Comparison of ENCODE assay signal across 8 cellular contexts in genomic region chr6:142944126-142945066, GRCh38. TPM values are rescaled to one million over a fixed set of nuclear protein-coding genes. Genes with fewer than 3 reads are reported as not detected.
DNase-seq lines count a peak whose midpoint lies in the region; ATAC-seq and TF ChIP-seq lines count a peak whose summit lies in the region.

No MANE protein-coding gene starts in this region.

- no peaks in the 10 kb centered on the region for H3K9me3 Mint-ChIP-seq in nephron

- ATAC-seq in HG02981 (IDR thresholded peaks at IDR 0.05; ENCODE audit: unreplicated experiment) (peak; percentile 19), GM19452 (IDR thresholded peaks at IDR 0.05; ENCODE audit: unreplicated experiment) (no peak)
- ATAC-seq in stimulated activated naive CD8-positive, alpha-beta T cell treated with anti-CD3 and anti-CD28 coated beads, Interleukin-15, Interleukin-2, amounts not matched to agents 100 U/mL and 50 U/mL, for 24 hours = peak; percentile 50

- H3K27ac Mint-ChIP-seq in nephron = peak overlapping the region; percentile 97 to 98 (median 97)

- H3K36me3 Mint-ChIP-seq in nephron (ENCODE audit: low read depth) = no peaks in the 10 kb centered on the region

- H3K4me1 Mint-ChIP-seq in nephron = peaks cover 35% of the 10 kb centered on the region

- peaks cover 5% of the 10 kb centered on the region for H3K27me3 Mint-ChIP-seq in nephron (ENCODE audit: low read depth)

- H3K4me3 Mint-ChIP-seq in nephron = peak overlapping the region; percentile 98 to 100 (median 99)

- peak; percentile 88 for DNase-seq in EL
- DNase-seq in RPMI7951 (ENCODE audit: low read depth) = peak; percentile 88
- peak; percentile 90 for DNase-seq in activated T-helper 9 cell treated with anti-CD3 and anti-CD28 coated beads, Interleukin-2, amount 50 U/mL, for 16 hours (ENCODE audit: low read depth)
- DNase-seq in fibroblast of pulmonary artery (ENCODE audit: low read depth) = peak; percentile 95
- peak; percentile 96 for DNase-seq in stimulated activated naive CD8-positive, alpha-beta T cell treated with anti-CD3 and anti-CD28 coated beads, Interleukin-15, Interleukin-2, amounts not matched to agents 100 U/mL and 50 U/mL, for 24 hours

- TF ChIP-seq CTCF in fibroblast of pulmonary artery (IDR thresholded peaks at IDR 0.05; ENCODE audit: low read length, missing control alignments) (no peak), nephron (IDR thresholded peaks at IDR 0.05; ENCODE audit: unreplicated experiment in 3 of 3) (no peak)

- H3K4me3 ChIP-seq in fibroblast of pulmonary artery (replicated peaks; ENCODE audit: low read depth, low read length) = peak overlapping the region; percentile 97

RNA-seq across cellular contexts. Expression of gene HIVEP2, which starts 0.6 kb away (rescaled TPM):
- 7.3 and 8.8 TPM in 2 replicates for total RNA-seq in RPMI7951 (2014; rRNA removed; shearing (Covaris generic))
